ENCODE assay signal across 1 cellular context in genomic region chr11:66279092-66279797, GRCh38.
TF ChIP-seq lines count a peak whose summit lies in the region.

No MANE protein-coding gene starts in this region.

TF ChIP-seq in WTC11, 78 proteins besides CTCF, POLR2A, EP300 and RAD21 (continued from another document):
- TF ChIP-seq HMGXB4 (CRISPR knock-in tag; IDR thresholded peaks at IDR 0.05), result no peak
- no peak for TF ChIP-seq NR3C1 (CRISPR knock-in tag; conservative IDR thresholded peaks at IDR 0.05; ENCODE audit: low read depth)
- TF ChIP-seq USF1 (CRISPR knock-in tag; IDR thresholded peaks at IDR 0.05), result no peak
- TF ChIP-seq JAZF1 (CRISPR knock-in tag; IDR thresholded peaks at IDR 0.05), result no peak
- no peak for TF ChIP-seq ZNF232 (CRISPR knock-in tag; IDR thresholded peaks at IDR 0.05)
